In genomic region chr20:24814556-24815195, GRCh38 we compare ENCODE assay signal across 1 cellular context.
TF ChIP-seq lines count a peak whose summit lies in the region.

No MANE protein-coding gene starts in this region.

TF ChIP-seq in H1, 55 proteins besides CTCF, POLR2A, EP300 and RAD21 (continued from another document):
- TF ChIP-seq CHD7 (IDR thresholded peaks at IDR 0.05; ENCODE audit: insufficient replicate concordance, low read length) (no peak), SRF (IDR thresholded peaks at IDR 0.05; ENCODE audit: low read depth, low read length) (no peak), NRF1 (IDR thresholded peaks at IDR 0.05; ENCODE audit: low read depth, low read length) (no peak), SP4 (IDR thresholded peaks at IDR 0.05; ENCODE audit: low read length) (no peak), SAP30 (IDR thresholded peaks at IDR 0.05; ENCODE audit: insufficient read depth, insufficient replicate concordance, low read length) (no peak), E2F6 (IDR thresholded peaks at IDR 0.05) (no peak), BACH1 (IDR thresholded peaks at IDR 0.05; ENCODE audit: low read length) (no peak), SIN3A (conservative IDR thresholded peaks at IDR 0.05 in 1 of 2, IDR thresholded peaks at IDR 0.05 in 1 of 2; ENCODE audit: low read depth in 1 of 2, low read length in 2 of 2) (no peak), RFX5 (IDR thresholded peaks at IDR 0.05; ENCODE audit: borderline replicate concordance, low read depth, low read length) (no peak), JUN (IDR thresholded peaks at IDR 0.05; ENCODE audit: low read depth, low read length) (no peak), CHD2 (IDR thresholded peaks at IDR 0.05; ENCODE audit: low read length) (no peak), MAX (IDR thresholded peaks at IDR 0.05) (no peak), GABPA (IDR thresholded peaks at IDR 0.05; ENCODE audit: borderline replicate concordance, insufficient read depth, low read length) (no peak), CTBP2 (IDR thresholded peaks at IDR 0.05; ENCODE audit: borderline replicate concordance, insufficient read depth, insufficient read length, low read length) (no peak)
